19 cellular contexts compared by ENCODE assay signal in the genomic region with DNA sequence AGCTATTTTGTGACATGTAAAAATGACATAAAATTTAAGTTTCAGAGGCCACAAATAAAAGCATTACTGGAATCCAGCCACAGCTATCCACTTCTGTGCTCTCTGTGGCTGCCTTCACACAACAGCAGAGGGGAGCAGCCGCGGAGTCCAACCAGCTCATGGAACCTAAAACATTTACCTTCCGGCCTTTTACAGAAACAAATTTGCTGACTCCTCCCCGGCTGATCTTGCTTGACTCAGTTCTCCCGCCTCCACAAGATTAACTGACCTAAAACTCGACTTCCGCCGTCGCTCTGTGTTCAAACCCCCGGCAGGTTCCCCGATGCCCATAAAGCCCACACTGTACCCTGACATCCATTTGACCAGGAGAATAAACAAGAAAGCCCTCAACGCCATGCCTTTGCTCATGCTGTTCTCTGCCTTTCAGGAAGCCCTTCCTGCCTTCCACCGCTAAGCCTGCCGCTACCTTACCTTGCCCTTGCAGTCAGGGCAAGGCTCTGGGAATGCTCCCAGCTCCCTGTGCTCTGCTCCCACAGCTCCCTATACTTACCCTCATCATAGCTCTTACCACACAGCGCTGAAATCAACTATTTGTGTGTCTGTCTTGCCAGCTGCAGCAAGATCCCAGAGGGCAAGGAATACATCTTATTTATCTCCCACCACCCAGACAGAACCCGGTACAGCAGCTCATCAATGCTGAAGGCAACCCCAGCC. TPM values are rescaled to one million over a fixed set of nuclear protein-coding genes. Genes with fewer than 3 reads are reported as not detected.
DNase-seq lines count a peak whose midpoint lies in the region; ATAC-seq and TF ChIP-seq lines count a peak whose summit lies in the region.
"Had no signal": no experiment of that assay in that cellular context is flagged by ENCODE, and none has a peak within 500 bp of the region (broad histone marks: within the 10 kb centered on the region; RNA-seq: fewer than 3 reads in every experiment).

No MANE protein-coding gene starts in this region.

- no peak overlapping the region for H3K4me3 Mint-ChIP-seq in nephron
- H3K4me3 Mint-ChIP-seq: activated T-cell treated with anti-CD3 and anti-CD28 coated beads, Interleukin-2, amount 50 U/mL, for 4 hours had no signal

- no peak overlapping the region for H3K27ac ChIP-seq in BLaER1
- H3K27ac ChIP-seq in Karpas-422 (ENCODE audit: low read length) = peak overlapping the region; percentile 94; the same call in 1 of the 2 replicates
- H3K27ac ChIP-seq: BLaER1 treated with 17β-estradiol and CSF1 and Interleukin-3, amounts not matched to agents 10 nM and 100 nM; brain microvascular endothelial cell; prostate gland had no signal

- H3K36me3 ChIP-seq in BLaER1 (0 out of 2 replicates have a peak, but pooled peaks cover 7% of the 10 kb centered on the region), Karpas-422 (ENCODE audit: insufficient read depth, low read length) (0 out of 2 replicates have a peak, but pooled peaks cover 3% of the 10 kb centered on the region)
- H3K36me3 ChIP-seq: brain microvascular endothelial cell, prostate gland had no signal

- no peak overlapping the region for H2AFZ ChIP-seq in Karpas-422 (ENCODE audit: low read length)

- H3K4me2 ChIP-seq in BLaER1 (peak overlapping the region; percentile 43), Karpas-422 (ENCODE audit: low read depth, low read length, poor library complexity, severe bottlenecking) (no peak overlapping the region)

- H3K36me3 Mint-ChIP-seq in nephron (ENCODE audit: low read depth) = no peaks in the 10 kb centered on the region

- peaks cover 100% of the 10 kb centered on the region for H3K79me2 ChIP-seq in Karpas-422 (ENCODE audit: low read length)

- no peaks in the 10 kb centered on the region for H3K27me3 ChIP-seq in BLaER1
- no peaks in the 10 kb centered on the region for H3K27me3 ChIP-seq in Karpas-422 (ENCODE audit: low read length)
- H3K27me3 ChIP-seq: brain microvascular endothelial cell had no signal

- no peak for TF ChIP-seq CTCF in nephron (IDR thresholded peaks at IDR 0.05; ENCODE audit: unreplicated experiment in 3 of 3)

- DNase-seq in Karpas-422 (no peak), cerebellar cortex (ENCODE audit: low spot score) (peak; percentile 39), EL (no peak)
- no peak for DNase-seq in NK-92 treated with Interleukin-12 subunit alpha and Interleukin-12 subunit beta, amount 100 ng/mL, for 24 hours (lab: John Stamatoyannopoulos, UW)
- DNase-seq: activated CD4-positive, CD25-positive, alpha-beta regulatory T cell; activated T-cell treated with anti-CD3 and anti-CD28 coated beads, Interleukin-2, amount 50 U/mL, for 4 hours; brain microvascular endothelial cell; KG1; mesendoderm; NCI-H1694 treated with DMSO at 0.1 percent for 48 hours; NCI-H774; stimulated activated CD4-positive, alpha-beta T cell treated with anti-CD3 and anti-CD28 coated beads, Interleukin-2, amount 100 ng/mL, for 48 hours; stimulated activated naive CD4-positive, alpha-beta T cell treated with Interleukin-2 at 50 U/mL for 16 hours had no signal

- no peak for ATAC-seq in HG02798 (IDR thresholded peaks at IDR 0.05; ENCODE audit: poor library complexity, unreplicated experiment)
- ATAC-seq in HG03432 (IDR thresholded peaks at IDR 0.05; ENCODE audit: unreplicated experiment) = no peak
- ATAC-seq: activated T-cell treated with anti-CD3 and anti-CD28 coated beads, Interleukin-2, amount 50 U/mL, for 4 hours had no signal

- H3K9ac ChIP-seq in BLaER1 (no peak overlapping the region), Karpas-422 (ENCODE audit: low read length) (no peak overlapping the region)

- peaks cover 100% of the 10 kb centered on the region for H4K20me1 ChIP-seq in BLaER1
- H4K20me1 ChIP-seq in Karpas-422 (ENCODE audit: insufficient read depth, low read depth, low read length) = peaks cover 63% of the 10 kb centered on the region

- H3K4me1 Mint-ChIP-seq in nephron = peaks cover 33% of the 10 kb centered on the region

- H3K27me3 Mint-ChIP-seq in nephron (ENCODE audit: low read depth) = no peaks in the 10 kb centered on the region

- no peaks in the 10 kb centered on the region for H3K9me3 ChIP-seq in BLaER1
- no peaks in the 10 kb centered on the region for H3K9me3 ChIP-seq in Karpas-422 (ENCODE audit: low read length)
- H3K9me3 ChIP-seq: BLaER1 treated with 17β-estradiol and CSF1 and Interleukin-3, amounts not matched to agents 10 nM and 100 nM; prostate gland had no signal

- H3K4me3 ChIP-seq in BLaER1 = no peak overlapping the region
- H3K4me3 ChIP-seq in Karpas-422 (ENCODE audit: low read length) = no peak overlapping the region
- H3K4me3 ChIP-seq: BLaER1 treated with 17β-estradiol and CSF1 and Interleukin-3, amounts not matched to agents 10 nM and 100 nM; prostate gland had no signal

- H3K27ac Mint-ChIP-seq in nephron = peak overlapping the region; percentile 3 to 54 (median 42)

- no peaks in the 10 kb centered on the region for H3K9me3 Mint-ChIP-seq in nephron
- H3K9me3 Mint-ChIP-seq: activated T-cell treated with anti-CD3 and anti-CD28 coated beads, Interleukin-2, amount 50 U/mL, for 4 hours had no signal

- H3K9me2 ChIP-seq in Karpas-422 (replicated peaks; ENCODE audit: insufficient read depth, low read length) = no peaks in the 10 kb centered on the region

- H3K4me1 ChIP-seq in BLaER1 (peaks cover 77% of the 10 kb centered on the region), Karpas-422 (ENCODE audit: low read length) (peaks cover 93% of the 10 kb centered on the region)
- H3K4me1 ChIP-seq: prostate gland had no signal

RNA-seq across cellular contexts. Expression of a gene that starts 35.4 kb away (rescaled TPM):
- 54.9 and 64.1 TPM in 2 replicates for total RNA-seq in Karpas-422 (2014; rRNA removed; shearing (Covaris generic); ENCODE audit: low replicate concordance)
